1 cellular context compared by ENCODE assay signal in genomic region chr12:110007874-110008273, GRCh38.
TF ChIP-seq lines count a peak whose summit lies in the region.

No MANE protein-coding gene starts in this region.

TF ChIP-seq in IMR-90, 13 proteins besides CTCF, POLR2A, EP300 and RAD21:
- TF ChIP-seq USF2 (IDR thresholded peaks at IDR 0.05; ENCODE audit: low read depth, low read length) = no peak
- TF ChIP-seq BHLHE40 (IDR thresholded peaks at IDR 0.05; ENCODE audit: low read depth, low read length) = no peak
- no peak for TF ChIP-seq CHD1 (IDR thresholded peaks at IDR 0.05; ENCODE audit: low read depth, low read length)
- TF ChIP-seq RCOR1 (IDR thresholded peaks at IDR 0.05; ENCODE audit: insufficient replicate concordance, low read length) = no peak
- TF ChIP-seq CEBPB (IDR thresholded peaks at IDR 0.05; ENCODE audit: low read depth, low read length) = no peak
- no peak for TF ChIP-seq NFE2L2 (IDR thresholded peaks at IDR 0.05; ENCODE audit: low read depth, low read length)
- TF ChIP-seq MAZ (IDR thresholded peaks at IDR 0.05; ENCODE audit: borderline replicate concordance, low read depth, low read length) = no peak
- TF ChIP-seq SMC3 (IDR thresholded peaks at IDR 0.05; ENCODE audit: low read depth, low read length) = no peak
- TF ChIP-seq MXI1 (IDR thresholded peaks at IDR 0.05; ENCODE audit: borderline replicate concordance, low read depth, low read length) = no peak
- TF ChIP-seq RFX5 (IDR thresholded peaks at IDR 0.05; ENCODE audit: low read depth, low read length) = no peak
- TF ChIP-seq MAFK (IDR thresholded peaks at IDR 0.05; ENCODE audit: low read depth, low read length) = no peak
- TF ChIP-seq ELK1 (IDR thresholded peaks at IDR 0.05; ENCODE audit: borderline replicate concordance, low read depth, low read length) = no peak
- TF ChIP-seq FOS (IDR thresholded peaks at IDR 0.05; ENCODE audit: low read depth, low read length) = no peak
